ENCODE assay signal across 8 cellular contexts in genomic region chr6:155186052-155186658, GRCh38.
DNase-seq lines count a peak whose midpoint lies in the region; ATAC-seq, FAIRE-seq and TF ChIP-seq lines count a peak whose summit lies in the region.

No MANE protein-coding gene starts in this region.

- H4K20me1 ChIP-seq in SU-DHL-6 (ENCODE audit: low read depth, low read length) = no peaks in the 10 kb centered on the region

- H3F3A ChIP-seq in SU-DHL-6 (ENCODE audit: insufficient read depth) = peaks cover 26% of the 10 kb centered on the region

- DNase-seq in stimulated activated CD4-positive, alpha-beta T cell treated with anti-CD3 and anti-CD28 coated beads, Interleukin-2, amount 100 ng/mL, for 48 hours = peak; percentile 55 to 56
- DNase-seq in frontal cortex (ENCODE audit: low spot score in 2 of 2) (no peak), HK-2 (ENCODE audit: unreplicated experiment) (no peak), NCI-H187 (lab: John Stamatoyannopoulos, UW) (no peak), mucosa of gallbladder (ENCODE audit: low spot score) (no peak)

- peak; percentile 30 for ATAC-seq in GM21526 (IDR thresholded peaks at IDR 0.05; ENCODE audit: low FRiP score, unreplicated experiment)

- H3K79me2 ChIP-seq in SU-DHL-6 (ENCODE audit: insufficient read depth, low read length) = peaks cover 83% of the 10 kb centered on the region

- peaks cover 4% of the 10 kb centered on the region for H3K4me1 ChIP-seq in ectodermal cell (ENCODE audit: control insufficient read depth, insufficient read depth, low read length)

- H3K9ac ChIP-seq in SU-DHL-6 (ENCODE audit: low read length) = peak overlapping the region; percentile 31

- no peak overlapping the region for H2AFZ ChIP-seq in SU-DHL-6 (ENCODE audit: low read depth, low read length, severe bottlenecking)

- H3K27me3 ChIP-seq in SU-DHL-6 (ENCODE audit: low read length) = no peaks in the 10 kb centered on the region
- no peaks in the 10 kb centered on the region for H3K27me3 ChIP-seq in ectodermal cell (ENCODE audit: control insufficient read depth, insufficient read depth, low read length, poor library complexity, severe bottlenecking)

- H3K4me2 ChIP-seq in SU-DHL-6 (ENCODE audit: low read depth, low read length, poor library complexity, severe bottlenecking) = peak overlapping the region; percentile 99

- no peaks in the 10 kb centered on the region for H3K9me2 ChIP-seq in SU-DHL-6 (replicated peaks; ENCODE audit: insufficient read depth, low read length)

- peaks cover 13% of the 10 kb centered on the region; the same call in 1 of the 2 replicates for H3K36me3 ChIP-seq in SU-DHL-6 (ENCODE audit: low read length)
- H3K36me3 ChIP-seq in ectodermal cell (ENCODE audit: control insufficient read depth, insufficient read depth, low read length) = peaks cover 6% of the 10 kb centered on the region

- H3K9me3 ChIP-seq in SU-DHL-6 (ENCODE audit: insufficient read depth, low read length) = no peaks in the 10 kb centered on the region
- H3K9me3 ChIP-seq in ectodermal cell (ENCODE audit: control insufficient read depth, low read length) = no peaks in the 10 kb centered on the region

- no peak for TF ChIP-seq CTCF in SU-DHL-6 (IDR thresholded peaks at IDR 0.05; ENCODE audit: insufficient read depth, low read length, poor library complexity, severe bottlenecking)

- FAIRE-seq in frontal cortex (lab: Jason Lieb, UNC) = no peak

- H3K27ac ChIP-seq in SU-DHL-6 (ENCODE audit: low read depth, low read length) = peak overlapping the region; percentile 49
- H3K27ac ChIP-seq in ectodermal cell (ENCODE audit: insufficient read depth, low read depth, low read length, poor library complexity, severe bottlenecking) = peak overlapping the region; percentile 41

- H3K4me3 ChIP-seq in SU-DHL-6 (ENCODE audit: insufficient read depth, low read length, poor library complexity, severe bottlenecking) (no peak overlapping the region), ectodermal cell (ENCODE audit: insufficient read depth, low read depth, low read length) (no peak overlapping the region)

- 62 to 64% methylated on average over 6 of the region's 6 CpGs for WGBS in ectodermal cell, 2 experiments

Comparison
In these comparisons a context has a peak if more than half of its experiments do, and no peak if none do; other contexts are left out.
1. DNase-seq: peak in stimulated activated CD4-positive, alpha-beta T cell treated with anti-CD3 and anti-CD28 coated beads, Interleukin-2, amount 100 ng/mL, for 48 hours (2 of 2); none in frontal cortex (0 of 2), HK-2 (single experiment), NCI-H187 (0 of 2) and mucosa of gallbladder (single experiment).